Comparison of ENCODE assay signal across 19 cellular contexts in genomic region chr11:34146411-34146810, GRCh38. TPM values are rescaled to one million over a fixed set of nuclear protein-coding genes. Genes with fewer than 3 reads are reported as not detected.
DNase-seq lines count a peak whose midpoint lies in the region; ATAC-seq and TF ChIP-seq lines count a peak whose summit lies in the region.
"Had no signal": no experiment of that assay in that cellular context is flagged by ENCODE, and none has a peak within 500 bp of the region (broad histone marks: within the 10 kb centered on the region; RNA-seq: fewer than 3 reads in every experiment).

No MANE protein-coding gene starts in this region.

- TF ChIP-seq CTCF in MCF 10A (IDR thresholded peaks at IDR 0.05; ENCODE audit: unreplicated experiment) (no peak), breast epithelium (IDR thresholded peaks at IDR 0.05) (no peak), Panc1 (IDR thresholded peaks at IDR 0.05) (no peak)

- no peak overlapping the region for H3K4me3 Mint-ChIP-seq in MCF 10A (ENCODE audit: unreplicated experiment)
- no peak overlapping the region for H3K4me3 Mint-ChIP-seq in memory B cell
- H3K4me3 Mint-ChIP-seq: CD14-positive monocyte, H9 had no signal

- BruUV-seq in MCF 10A (replicated peaks; lab: Mats Ljungman, UMichigan) = TSS peak; percentile 78
- TSS peak; percentile 52 for BruUV-seq in Panc1 (replicated peaks; lab: Mats Ljungman, UMichigan)

- H3K27me3 Mint-ChIP-seq in MCF 10A (ENCODE audit: insufficient read depth, unreplicated experiment) = no peaks in the 10 kb centered on the region
- no peaks in the 10 kb centered on the region for H3K27me3 Mint-ChIP-seq in memory B cell

- H3K36me3 Mint-ChIP-seq in MCF 10A (ENCODE audit: insufficient read depth, unreplicated experiment) = peaks cover 71% of the 10 kb centered on the region
- peaks cover 21% of the 10 kb centered on the region for H3K36me3 Mint-ChIP-seq in memory B cell

- ATAC-seq in Panc1 = no peak
- no peak for ATAC-seq in memory B cell (ENCODE audit: low read depth)
- no peak for ATAC-seq in GM19351 (IDR thresholded peaks at IDR 0.05; ENCODE audit: unreplicated experiment)
- ATAC-seq: Right ventricle myocardium inferior had no signal

- H3K36me3 ChIP-seq in breast epithelium (peaks cover 11% of the 10 kb centered on the region), Panc1 (ENCODE audit: control insufficient read depth, insufficient read depth, low read length) (peaks cover 37% of the 10 kb centered on the region)

- no peak for DNase-seq in MCF 10A (ENCODE audit: unreplicated experiment)
- no peak for DNase-seq in breast epithelium (ENCODE audit: low spot score in 2 of 2)
- no peak for DNase-seq in Panc1 (ENCODE audit: low read depth, low spot score)
- no peak for DNase-seq in memory B cell (ENCODE audit: low spot score in 2 of 2)
- no peak for DNase-seq in NCI-H69 (lab: John Stamatoyannopoulos, UW)
- no peak for DNase-seq in activated CD4-positive, alpha-beta T cell treated with anti-CD3 and anti-CD28 coated beads for 48 hours
- no peak for DNase-seq in NCI-H345 (lab: John Stamatoyannopoulos, UW)
- DNase-seq: 8988T; COR-L47; DMS53; H9; NCI-H1436; NCI-H2081 treated with DMSO at 0.1 percent for 48 hours; NCI-H526; NK-92 treated with Interleukin-12 subunit alpha and Interleukin-12 subunit beta, amount 100 ng/mL, for 24 hours; SK-N-SH had no signal

- H3K27me3 ChIP-seq in breast epithelium (no peaks in the 10 kb centered on the region), Panc1 (ENCODE audit: control insufficient read depth, insufficient read depth, low read length) (no peaks in the 10 kb centered on the region)

- intact Hi-C loops in MCF 10A (cut with micrococcal nuclease) = no loop called here
- intact Hi-C loops in breast epithelium (cut with DNase I; ENCODE audit: low total_unique reads) = no loop called here
- intact Hi-C loops in Panc1 (cut with micrococcal nuclease; ENCODE audit: unreplicated experiment) = no loop called here

- TF ChIP-seq POLR2A in breast epithelium (IDR thresholded peaks at IDR 0.05) = no peak

- H3K4me1 ChIP-seq in breast epithelium (no peaks in the 10 kb centered on the region), Panc1 (ENCODE audit: control insufficient read depth, insufficient read depth, low read length) (peaks cover 12% of the 10 kb centered on the region; the same call in 1 of the 2 replicates)

- POLR2A ChIA-PET in MCF 10A (lab: Yijun Ruan, JAX) = no interaction called here
- POLR2A ChIA-PET in Panc1 (lab: Charles Lee) = no interaction called here

- in situ Hi-C loops in Panc1 (cut with HindIII; ENCODE audit: low pct_unique_long_range_greater_than_20kb, low sequenced_read_pairs) = no loop called here

- CTCF ChIA-PET in MCF 10A (lab: Yijun Ruan, JAX) = no interaction called here
- CTCF ChIA-PET in Panc1 (lab: Charles Lee) = no interaction called here

- no peaks in the 10 kb centered on the region for H3K9me3 Mint-ChIP-seq in MCF 10A (ENCODE audit: unreplicated experiment)
- no peaks in the 10 kb centered on the region for H3K9me3 Mint-ChIP-seq in memory B cell
- H3K9me3 Mint-ChIP-seq: CD14-positive monocyte, H9 had no signal

- H3K9me3 ChIP-seq in breast epithelium (no peaks in the 10 kb centered on the region), Panc1 (ENCODE audit: control insufficient read depth, insufficient read depth, low read depth, low read length) (no peaks in the 10 kb centered on the region)
- H3K9me3 ChIP-seq: SK-N-SH had no signal

- H3K4me3 ChIP-seq in breast epithelium = no peak overlapping the region
- H3K4me3 ChIP-seq in Panc1 (ENCODE audit: low read depth in 2 of 2, low read length in 2 of 2) = no peak overlapping the region

- no peaks in the 10 kb centered on the region for H3K4me1 Mint-ChIP-seq in MCF 10A (ENCODE audit: insufficient read depth, unreplicated experiment)
- H3K4me1 Mint-ChIP-seq in memory B cell = peaks cover 12% of the 10 kb centered on the region
- H3K4me1 Mint-ChIP-seq: H9 had no signal

- no peak overlapping the region for H3K27ac ChIP-seq in breast epithelium
- H3K27ac ChIP-seq in Panc1 (ENCODE audit: low read length) = no peak overlapping the region

- H3K27ac Mint-ChIP-seq in MCF 10A (ENCODE audit: low read depth, unreplicated experiment) = no peak overlapping the region
- peak overlapping the region; percentile 82 for H3K27ac Mint-ChIP-seq in memory B cell
- H3K27ac Mint-ChIP-seq: H9 had no signal

RNA-seq across cellular contexts. Expression of gene NAT10, which starts 41.0 kb away (rescaled TPM):
- total RNA-seq in MCF 10A (2022) (68.9 and 89.5 TPM in 2 replicates), breast epithelium (10 to 100 TPM; 22.6 to 41.0 (median 31.5) TPM), Panc1 (2021; ENCODE audit: unreplicated experiment) (64.9 TPM)
- polyA plus RNA-seq in Panc1 (2012; ENCODE audit: insufficient read length) = 36.5 TPM
